ENCODE assay signal across 25 cellular contexts in genomic region chr6:39508513-39508912, GRCh38.
A peak's percentile ranks its signal among the peaks of the same experiment; 100 is the strongest.
DNase-seq lines count a peak whose midpoint lies in the region; TF ChIP-seq lines count a peak whose summit lies in the region.
"Had no signal": no experiment of that assay in that cellular context is flagged by ENCODE, and none has a peak within 500 bp of the region (broad histone marks: within the 10 kb centered on the region; RNA-seq: fewer than 3 reads in every experiment).

No MANE protein-coding gene starts in this region.

- H4K91ac ChIP-seq in H9 (ENCODE audit: insufficient read length, low read depth, low read length): no peak overlapping the region

- intact Hi-C loops in stomach (cut with DNase I; ENCODE audit: low total_unique reads): no loop called here

- H2AFZ ChIP-seq in H9 (ENCODE audit: low read length) (no peak overlapping the region), GM23248 (no peak overlapping the region)

- no peak for TF ChIP-seq EP300 in stomach (IDR thresholded peaks at IDR 0.05)

- WGBS in H9 (ENCODE audit: extremely low coverage, insufficient read length, low lambda C conversion rate): no CpG with 5 or more reads among the region's 9 CpGs
- 78 to 83% methylated on average over 9 of the region's 9 CpGs for WGBS in GM23248 (ENCODE audit: low coverage in 1 of 2, low lambda C conversion rate in 2 of 2, missing lambda C conversion rate in 2 of 2), 2 experiments
- WGBS in stomach, 5 donors: 60 to 83% (median 69%) methylated on average over 8 to 9 of the region's 9 CpGs

- H3K4me3 ChIP-seq in NT2/D1 (ENCODE audit: insufficient read length, low read depth) (no peak overlapping the region), GM23248 (no peak overlapping the region), stomach (no peak overlapping the region)
- H3K4me3 ChIP-seq: Peyer's patch, smooth muscle cell, suprapubic skin, upper lobe of left lung had no signal

- H3K27ac ChIP-seq in H9 (ENCODE audit: insufficient read length, low read depth, low read length): no peak overlapping the region
- H3K27ac ChIP-seq in GM23248: no peak overlapping the region
- H3K27ac ChIP-seq in stomach: no peak overlapping the region
- H3K27ac ChIP-seq: epithelial cell of prostate, neutrophil, Peyer's patch, suprapubic skin, upper lobe of left lung had no signal

- no peak overlapping the region for H2BK15ac ChIP-seq in H9 (ENCODE audit: low read depth, low read length)

- peaks cover 17 to 27% (median 19%) of the 10 kb centered on the region in 3 experiments for H3K36me3 Mint-ChIP-seq in H9 (ENCODE audit: insufficient read depth in 1 of 3, low read depth in 3 of 3)
- peaks cover 14% of the 10 kb centered on the region for H3K36me3 Mint-ChIP-seq in neural crest cell (ENCODE audit: low read depth)
- H3K36me3 Mint-ChIP-seq: activated naive CD8-positive, alpha-beta T cell treated with anti-CD3 and anti-CD28 coated beads, Interleukin-2, amount 10 ng/mL, durations not matched to agents 7 days and 5 days had no signal

- H3K27me3 Mint-ChIP-seq in H9 (ENCODE audit: low read depth): no peaks in the 10 kb centered on the region; the same call in none of the 2 replicates
- H3K27me3 Mint-ChIP-seq in neural crest cell (ENCODE audit: low read depth): no peaks in the 10 kb centered on the region

- no peaks in the 10 kb centered on the region for H3K36me3 ChIP-seq in NT2/D1 (ENCODE audit: insufficient read depth, insufficient read length, low read length)
- no peaks in the 10 kb centered on the region for H3K36me3 ChIP-seq in GM23248 (ENCODE audit: low read depth)
- no peaks in the 10 kb centered on the region for H3K36me3 ChIP-seq in stomach
- H3K36me3 ChIP-seq: neutrophil, Peyer's patch, suprapubic skin, upper lobe of left lung had no signal

- H3K23me2 ChIP-seq in H9 (ENCODE audit: insufficient read length, low read depth, low read length, poor library complexity, severe bottlenecking): no peaks in the 10 kb centered on the region

- H3K27ac Mint-ChIP-seq in H9 (no peak overlapping the region), neural crest cell (ENCODE audit: unreplicated experiment) (peak overlapping the region; percentile 9)
- H3K27ac Mint-ChIP-seq: activated CD4-positive, alpha-beta T cell treated with anti-CD3 and anti-CD28 coated beads for 36 hours; activated naive CD8-positive, alpha-beta T cell treated with anti-CD3 and anti-CD28 coated beads, Interleukin-2, amount 10 ng/mL, durations not matched to agents 7 days and 5 days; T-helper 2 cell treated with Interferon-gamma antibody and Interleukin-4, amounts not matched to agents 5 μg/mL and 100 μg/mL, for 36 hours had no signal

- H3K56ac ChIP-seq in H9 (ENCODE audit: insufficient read length, low read depth, low read length): no peak overlapping the region

- H3K79me1 ChIP-seq in H9 (ENCODE audit: insufficient read depth, low read depth, low read length, poor library complexity, severe bottlenecking): no peaks in the 10 kb centered on the region

- H3K9me3 Mint-ChIP-seq in H9 (peaks cover 37 to 46% of the 10 kb centered on the region in 2 experiments), neural crest cell (peaks cover 25% of the 10 kb centered on the region)
- H3K9me3 Mint-ChIP-seq: T-helper 2 cell treated with Interferon-gamma antibody and Interleukin-4, amounts not matched to agents 5 μg/mL and 100 μg/mL, for 36 hours had no signal

- H3K9me3 ChIP-seq in H9 (ENCODE audit: control insufficient read depth, low read depth, low read length) (no peaks in the 10 kb centered on the region), NT2/D1 (ENCODE audit: insufficient read depth, low read length) (peaks cover 11% of the 10 kb centered on the region; the same call in 1 of the 2 replicates), GM23248 (ENCODE audit: low read depth) (no peaks in the 10 kb centered on the region), stomach (peaks cover 2 to 12% (median 7%) of the 10 kb centered on the region in 4 donors)
- H3K9me3 ChIP-seq: neutrophil, Peyer's patch had no signal

- peak; percentile 36 for DNase-seq in H9
- DNase-seq in NCI-H2029 (lab: John Stamatoyannopoulos, UW): peak; percentile 42
- peak; percentile 48 for DNase-seq in NT2/D1 (ENCODE audit: low read depth, low spot score)
- peak; percentile 18 for DNase-seq in neural crest cell (ENCODE audit: low read depth, low spot score)
- DNase-seq in globus pallidus (ENCODE audit: low spot score): no peak
- no peak for DNase-seq in GM23248
- no peak for DNase-seq in stomach
- DNase-seq: activated CD4-positive, alpha-beta T cell treated with anti-CD3 and anti-CD28 coated beads for 36 hours; activated CD8-positive, alpha-beta memory T cell treated with anti-CD3 and anti-CD28 coated beads for 24 hours; activated naive CD8-positive, alpha-beta T cell treated with anti-CD3 and anti-CD28 coated beads, Interleukin-2, amount 10 ng/mL, durations not matched to agents 7 days and 5 days; aorta; C1 segment of cervical spinal cord; DMS79; GF-D8; GOT3; NCI-H1048; NCI-H2107; Peyer's patch; stimulated activated naive CD4-positive, alpha-beta T cell had no signal

- no peak for TF ChIP-seq CTCF in H9 (conservative IDR thresholded peaks at IDR 0.05)
- TF ChIP-seq CTCF in neural crest cell (conservative IDR thresholded peaks at IDR 0.05): no peak
- no peak for TF ChIP-seq CTCF in stomach (IDR thresholded peaks at IDR 0.05)

- in situ Hi-C loops in GM23248 (cut with MboI): no loop called here

- no peak overlapping the region for H2BK12ac ChIP-seq in H9 (ENCODE audit: insufficient read length, low read depth, low read length)

- no peak overlapping the region for H2AK5ac ChIP-seq in H9 (ENCODE audit: insufficient read length, low read length)

- H3K18ac ChIP-seq in H9 (ENCODE audit: insufficient read length, low read depth, low read length): no peak overlapping the region

- H3K4me1 Mint-ChIP-seq in H9 (0 out of 4 replicates have a peak, but pooled peaks cover 2% of the 10 kb centered on the region in 2 experiments), neural crest cell (peaks cover 13% of the 10 kb centered on the region)
- H3K4me1 Mint-ChIP-seq: activated CD4-positive, alpha-beta T cell treated with anti-CD3 and anti-CD28 coated beads for 36 hours; activated naive CD8-positive, alpha-beta T cell treated with anti-CD3 and anti-CD28 coated beads, Interleukin-2, amount 10 ng/mL, durations not matched to agents 7 days and 5 days had no signal

- no peak overlapping the region for H2BK5ac ChIP-seq in H9 (ENCODE audit: insufficient read length, low read length)

- no peaks in the 10 kb centered on the region for H3K79me2 ChIP-seq in H9 (ENCODE audit: insufficient read depth, low read length)
- H3K79me2 ChIP-seq in GM23248 (ENCODE audit: insufficient read depth): no peaks in the 10 kb centered on the region

- no peaks in the 10 kb centered on the region for H3K27me3 ChIP-seq in H9 (ENCODE audit: insufficient read depth, low read length)
- no peaks in the 10 kb centered on the region for H3K27me3 ChIP-seq in NT2/D1 (ENCODE audit: insufficient read depth, insufficient read length)
- no peaks in the 10 kb centered on the region for H3K27me3 ChIP-seq in GM23248 (replicated peaks; ENCODE audit: insufficient read depth)
- no peaks in the 10 kb centered on the region for H3K27me3 ChIP-seq in stomach
- H3K27me3 ChIP-seq: neutrophil, Peyer's patch, suprapubic skin, upper lobe of left lung had no signal

- H3K4ac ChIP-seq in H9 (ENCODE audit: low read depth, low read length): no peak overlapping the region

- H3K9ac ChIP-seq in H9 (ENCODE audit: extremely low read depth, insufficient read length, low read length) (no peak overlapping the region), NT2/D1 (ENCODE audit: insufficient read length, low read depth) (no peak overlapping the region), GM23248 (no peak overlapping the region)

- no peak overlapping the region for H4K8ac ChIP-seq in H9 (replicated peaks; ENCODE audit: insufficient read length, low read depth, low read length)

- H4K20me1 ChIP-seq in H9 (ENCODE audit: control insufficient read depth, insufficient read depth, insufficient read length): no peaks in the 10 kb centered on the region
- H4K20me1 ChIP-seq in GM23248 (ENCODE audit: insufficient read depth): no peaks in the 10 kb centered on the region

- H2BK20ac ChIP-seq in H9 (ENCODE audit: low read depth, low read length, poor library complexity, severe bottlenecking): no peak overlapping the region

- no peaks in the 10 kb centered on the region for H3K4me1 ChIP-seq in H9 (ENCODE audit: insufficient read depth, low read length)
- no peaks in the 10 kb centered on the region for H3K4me1 ChIP-seq in NT2/D1 (ENCODE audit: insufficient read depth, insufficient read length)
- no peaks in the 10 kb centered on the region for H3K4me1 ChIP-seq in GM23248 (ENCODE audit: insufficient read depth)
- no peaks in the 10 kb centered on the region for H3K4me1 ChIP-seq in stomach
- H3K4me1 ChIP-seq: Peyer's patch, suprapubic skin, upper lobe of left lung had no signal

- no peak overlapping the region for H3T11ph ChIP-seq in H9 (ENCODE audit: low read length)

- no peaks in the 10 kb centered on the region for H3F3A ChIP-seq in GM23248 (ENCODE audit: insufficient read depth)

- no peak overlapping the region for H4K5ac ChIP-seq in H9 (ENCODE audit: insufficient read length, low read depth, low read length)

- H3K4me3 Mint-ChIP-seq in H9: no peak overlapping the region
- H3K4me3 Mint-ChIP-seq in neural crest cell: peak overlapping the region; percentile 41
- H3K4me3 Mint-ChIP-seq: activated CD4-positive, alpha-beta T cell treated with anti-CD3 and anti-CD28 coated beads for 36 hours; activated naive CD8-positive, alpha-beta T cell treated with anti-CD3 and anti-CD28 coated beads, Interleukin-2, amount 10 ng/mL, durations not matched to agents 7 days and 5 days; T-helper 2 cell treated with Interferon-gamma antibody and Interleukin-4, amounts not matched to agents 5 μg/mL and 100 μg/mL, for 36 hours had no signal

- no peak overlapping the region for H2BK120ac ChIP-seq in H9 (ENCODE audit: low read depth, low read length, poor library complexity, severe bottlenecking)

- H3K4me2 ChIP-seq in H9 (ENCODE audit: insufficient read depth, insufficient read length, low read length) (no peak overlapping the region), GM23248 (ENCODE audit: unreplicated experiment) (no peak overlapping the region)
- H3K4me2 ChIP-seq: smooth muscle cell had no signal

- no peak overlapping the region; the same call in 1 of the 2 replicates for H3K14ac ChIP-seq in H9 (ENCODE audit: insufficient read depth, low read length)

- no peak overlapping the region for H3K23ac ChIP-seq in H9 (ENCODE audit: insufficient read length, low read depth, low read length)

- no peak for TF ChIP-seq POLR2A in stomach (IDR thresholded peaks at IDR 0.05)

- H3K9me2 ChIP-seq in GM23248 (ENCODE audit: insufficient read depth): no peaks in the 10 kb centered on the region

Comparison
In these comparisons a context has a peak if more than half of its experiments do, and no peak if none do; other contexts are left out.
1. DNase-seq: peak in H9 (single experiment), NCI-H2029 (single experiment), NT2/D1 (single experiment) and neural crest cell (single experiment); none in globus pallidus (single experiment), GM23248 (single experiment) and stomach (single experiment).